22 cellular contexts compared by ENCODE assay signal in the genomic region with DNA sequence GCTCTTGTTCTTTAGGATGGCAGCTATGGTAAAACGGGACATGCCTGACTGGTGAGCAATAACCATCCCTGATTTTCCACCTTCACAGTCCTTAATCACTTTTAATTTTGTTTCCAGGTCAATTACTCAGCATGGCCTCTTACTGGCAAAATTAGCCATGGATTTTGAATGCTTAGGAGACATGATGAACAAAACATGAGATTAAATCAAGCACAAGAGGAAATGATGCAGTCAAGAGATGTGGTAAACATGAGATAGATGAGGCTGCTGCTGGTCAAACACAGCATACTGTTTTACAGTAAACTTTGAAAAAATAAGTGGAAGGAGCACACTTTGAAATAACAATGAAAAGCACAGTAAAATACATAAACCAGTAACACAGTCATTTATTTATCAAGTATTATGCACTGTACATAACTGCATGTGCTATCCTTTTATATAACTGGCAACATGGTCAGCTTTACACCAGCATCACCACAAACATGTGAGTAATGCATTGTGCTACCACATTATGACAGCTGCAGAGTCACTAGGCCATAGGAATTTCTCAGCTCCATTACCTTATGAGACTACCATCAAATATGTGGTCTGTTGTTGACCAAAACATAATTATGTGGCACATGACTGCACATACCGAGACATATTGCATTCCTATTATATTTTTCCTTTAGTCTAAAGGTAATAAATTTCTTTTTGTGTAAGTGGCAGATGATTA.
DNase-seq lines count a peak whose midpoint lies in the region; FAIRE-seq lines count a peak whose summit lies in the region.
"Had no signal": no experiment of that assay in that cellular context is flagged by ENCODE, and none has a peak within 500 bp of the region (broad histone marks: within the 10 kb centered on the region; RNA-seq: fewer than 3 reads in every experiment).

No MANE protein-coding gene starts in this region.

- peak; percentile 20 for DNase-seq in AG08396 (ENCODE audit: low spot score)
- DNase-seq in HTR-8/SVneo (ENCODE audit: insufficient read length, low spot score) = no peak
- peak; percentile 55 for DNase-seq in astrocyte of the hippocampus (ENCODE audit: low read depth, low spot score)
- peak; percentile 86 for DNase-seq in kidney tubule cell (ENCODE audit: low spot score)
- DNase-seq in GM19240 (ENCODE audit: insufficient read length, low spot score) = no peak
- DNase-seq in D341Med (ENCODE audit: low spot score) = no peak
- DNase-seq in NCI-H187 treated with DMSO at 0.1 percent for 48 hours (lab: John Stamatoyannopoulos, UW) = no peak
- no peak for DNase-seq in NCI-H69 (lab: John Stamatoyannopoulos, UW)
- DNase-seq: activated CD4-positive, CD25-positive, alpha-beta regulatory T cell; activated CD8-positive, alpha-beta T cell treated with anti-CD3 and anti-CD28 coated beads, Interleukin-2, amount 10 ng/mL, durations not matched to agents 7 days and 5 days; activated naive CD4-positive, alpha-beta T cell treated with anti-CD3 and anti-CD28 coated beads, Interleukin-2, amount 10 ng/mL, durations not matched to agents 7 days and 5 days; activated T-cell treated with anti-CD3 and anti-CD28 coated beads, Interleukin-2, amount 50 U/mL, for 4 hours; body of pancreas; CD4-positive, alpha-beta T cell; DMS153; glutamatergic neuron; left ventricle myocardium inferior; NCI-H1417; NCI-H82; PC-9; stimulated activated CD4-positive, alpha-beta T cell treated with anti-CD3 and anti-CD28 coated beads, Interleukin-4, amount 100 ng/mL, for 1 hour had no signal

- FAIRE-seq in HTR-8/SVneo (lab: Jason Lieb, UNC) = peak; percentile 67
- FAIRE-seq: GM18507 had no signal

Comparison
In these comparisons a context has a peak if more than half of its experiments do, and no peak if none do; other contexts are left out.
1. DNase-seq: peak in AG08396 (single experiment), astrocyte of the hippocampus (single experiment) and kidney tubule cell (single experiment); none in HTR-8/SVneo (single experiment), GM19240 (single experiment), D341Med (single experiment), NCI-H187 treated with DMSO at 0.1 percent for 48 hours (single experiment) and NCI-H69 (single experiment).